21 cellular contexts compared by ENCODE assay signal in genomic region chr19:7670790-7671189, GRCh38. TPM values are rescaled to one million over a fixed set of nuclear protein-coding genes. Genes with fewer than 3 reads are reported as not detected.
DNase-seq lines count a peak whose midpoint lies in the region; ATAC-seq, FAIRE-seq and TF ChIP-seq lines count a peak whose summit lies in the region.
"Had no signal": no experiment of that assay in that cellular context is flagged by ENCODE, and none has a peak within 500 bp of the region (broad histone marks: within the 10 kb centered on the region; RNA-seq: fewer than 3 reads in every experiment).

No MANE protein-coding gene starts in this region.

- no peak overlapping the region for H3K18ac ChIP-seq in IMR-90 (ENCODE audit: low read depth, low read length)

- H3K4me1 Mint-ChIP-seq in nephron, result peaks cover 7% of the 10 kb centered on the region

- no peak for TF ChIP-seq RAD21 in IMR-90 (IDR thresholded peaks at IDR 0.05; ENCODE audit: low read length)

- H2BK5ac ChIP-seq in IMR-90 (ENCODE audit: low read depth, low read length, poor library complexity, severe bottlenecking), result no peak overlapping the region

- H3K4me3 ChIP-seq in IMR-90 (ENCODE audit: insufficient read depth, low read depth, low read length) (no peak overlapping the region), ectodermal cell (ENCODE audit: insufficient read depth, low read depth, low read length) (peak overlapping the region; percentile 35)
- H3K4me3 ChIP-seq: vagina had no signal

- POLR2A ChIA-PET in IMR-90 (lab: Charles Lee; ENCODE audit: unreplicated experiment), result no interaction called here

- H3K36me3 ChIP-seq in IMR-90 (ENCODE audit: control insufficient read depth, insufficient read depth, low read length) (no peaks in the 10 kb centered on the region), ectodermal cell (ENCODE audit: control insufficient read depth, insufficient read depth, low read length) (no peaks in the 10 kb centered on the region)
- H3K36me3 ChIP-seq: vagina had no signal

- no peak overlapping the region for H4K8ac ChIP-seq in IMR-90 (ENCODE audit: low read depth in 2 of 2, low read length in 2 of 2)

- BruUV-seq in IMR-90 (replicated peaks; lab: Mats Ljungman, UMichigan), result no TSS peak

- in situ Hi-C loops in IMR-90 (cut with MboI; ENCODE audit: low sequenced_read_pairs), result no loop called here

- H3K36me3 Mint-ChIP-seq in nephron (ENCODE audit: low read depth), result no peaks in the 10 kb centered on the region
- H3K36me3 Mint-ChIP-seq: immature natural killer cell had no signal

- H3K27me3 Mint-ChIP-seq in nephron (ENCODE audit: low read depth), result peaks cover 64% of the 10 kb centered on the region

- H3K27me3 ChIP-seq in IMR-90 (ENCODE audit: control insufficient read depth, insufficient read depth, low read length) (peaks cover 29% of the 10 kb centered on the region), ectodermal cell (ENCODE audit: control insufficient read depth, insufficient read depth, low read length, poor library complexity, severe bottlenecking) (peaks cover 52% of the 10 kb centered on the region)
- H3K27me3 ChIP-seq: vagina had no signal

- no peak overlapping the region for H4K5ac ChIP-seq in IMR-90 (ENCODE audit: low read depth, low read length)

- H3K9ac ChIP-seq in IMR-90 (ENCODE audit: low read depth, low read length), result no peak overlapping the region
- H3K9ac ChIP-seq: KMS-11 had no signal

- H3K9me1 ChIP-seq in IMR-90 (ENCODE audit: insufficient read depth, low read length), result no peaks in the 10 kb centered on the region

- H3K23ac ChIP-seq in IMR-90 (ENCODE audit: low read depth, low read length), result no peak overlapping the region

- H3K14ac ChIP-seq in IMR-90 (replicated peaks; ENCODE audit: low read depth, low read length), result no peak overlapping the region

- H3K27ac ChIP-seq in IMR-90 (ENCODE audit: insufficient read depth, low read length) (no peak overlapping the region), ectodermal cell (ENCODE audit: insufficient read depth, low read depth, low read length, poor library complexity, severe bottlenecking) (no peak overlapping the region)
- H3K27ac ChIP-seq: KMS-11, vagina had no signal

- ATAC-seq in IMR-90 (ENCODE audit: low read depth), result no peak
- no peak for ATAC-seq in HG02623 (IDR thresholded peaks at IDR 0.05; ENCODE audit: unreplicated experiment)
- no peak for ATAC-seq in left lobe of liver
- ATAC-seq: PC-3 had no signal

- peak overlapping the region; percentile 72 to 80 (median 78) for H3K4me3 Mint-ChIP-seq in nephron

- H2BK15ac ChIP-seq in IMR-90 (ENCODE audit: low read depth, low read length), result no peak overlapping the region

- 33% methylated on average over 2 of the region's 9 CpGs; no CpG with 5 or more reads in 1 of the 2 experiments for whole genome bisulfite sequencing in IMR-90 (ENCODE audit: extremely low coverage in 2 of 2, insufficient read length in 1 of 2), 2 experiments
- WGBS in ectodermal cell, 2 experiments, result 44 to 51% methylated on average over 8 of the region's 9 CpGs

- no peak overlapping the region for H4K91ac ChIP-seq in IMR-90 (ENCODE audit: insufficient read depth, low read depth, low read length)

- H4K20me1 ChIP-seq in IMR-90 (ENCODE audit: insufficient read depth, low read length), result no peaks in the 10 kb centered on the region

- no peak for TF ChIP-seq CTCF in IMR-90 (conservative IDR thresholded peaks at IDR 0.05; ENCODE audit: low read depth, low read length)
- no peak for TF ChIP-seq CTCF in nephron (IDR thresholded peaks at IDR 0.05; ENCODE audit: unreplicated experiment in 3 of 3)

- peak overlapping the region; percentile 80 for H2AFZ ChIP-seq in IMR-90 (replicated peaks; ENCODE audit: low read length, poor library complexity)

- no peak overlapping the region for H2BK120ac ChIP-seq in IMR-90 (ENCODE audit: low read depth, low read length)

- H3K4me1 ChIP-seq in IMR-90 (ENCODE audit: control insufficient read depth, insufficient read depth, low read length) (no peaks in the 10 kb centered on the region), ectodermal cell (ENCODE audit: control insufficient read depth, insufficient read depth, low read length) (no peaks in the 10 kb centered on the region)
- H3K4me1 ChIP-seq: vagina had no signal

- DNase-seq in SIG-M5 treated with dmso at 0.1 percent for 504 hours (lab: John Stamatoyannopoulos, UW; ENCODE audit: unreplicated experiment), result peak; percentile 46
- no peak for DNase-seq in SIG-M5 (lab: John Stamatoyannopoulos, UW)
- DNase-seq in IMR-90, result no peak
- no peak for DNase-seq in left lobe of liver (ENCODE audit: low spot score)
- no peak for DNase-seq in GM12892 (ENCODE audit: insufficient read length)
- DNase-seq: activated CD4-positive, CD25-positive, alpha-beta regulatory T cell treated with anti-CD3 and anti-CD28 coated beads, Interleukin-2, amount 50 U/mL, for 72 hours; GOT3; immature natural killer cell; mesenchymal stem cell; NCI-H1436 treated with DMSO at 0.1 percent for 48 hours; NCI-H510A; PC-3; stimulated activated naive CD4-positive, alpha-beta T cell treated with Interleukin-2 at 50 U/mL for 16 hours had no signal

- dilution Hi-C loops in IMR-90 (cut with HindIII; ENCODE audit: low sequenced_read_pairs, unreplicated experiment), result no loop called here

- TF ChIP-seq POLR2A in IMR-90 (IDR thresholded peaks at IDR 0.05; ENCODE audit: low read depth, low read length) (no peak), GM12892 (IDR thresholded peaks at IDR 0.05; ENCODE audit: low read depth, low read length) (no peak)

- no peak overlapping the region for H2BK20ac ChIP-seq in IMR-90 (ENCODE audit: low read depth, low read length)

- FAIRE-seq in GM12892 (lab: Jason Lieb, UNC), result no peak
- FAIRE-seq: A204.1 had no signal

- intact Hi-C loops in IMR-90 (cut with micrococcal nuclease), result no loop called here

- H3K79me1 ChIP-seq in IMR-90 (ENCODE audit: low read depth in 1 of 2, low read length in 2 of 2), result no peaks in the 10 kb centered on the region

- H3K4ac ChIP-seq in IMR-90 (ENCODE audit: low read depth, low read length), result no peak overlapping the region

- no peak overlapping the region; the same call in 1 of the 2 replicates for H3K4me2 ChIP-seq in IMR-90 (ENCODE audit: low read depth, low read length)
- H3K4me2 ChIP-seq: KMS-11 had no signal

- no peak overlapping the region for H2AK5ac ChIP-seq in IMR-90 (ENCODE audit: low read depth, low read length)

- H3K27ac Mint-ChIP-seq in nephron, result no peak overlapping the region
- H3K27ac Mint-ChIP-seq: immature natural killer cell had no signal

- peaks cover 4% of the 10 kb centered on the region; the same call in 1 of the 2 replicates for H3K9me3 ChIP-seq in IMR-90 (ENCODE audit: control insufficient read depth, insufficient read depth, low read length)
- no peaks in the 10 kb centered on the region for H3K9me3 ChIP-seq in ectodermal cell (ENCODE audit: control insufficient read depth, low read length)
- H3K9me3 ChIP-seq: vagina had no signal

- CTCF ChIA-PET in IMR-90 (lab: Yijun Ruan, JAX), result no interaction called here

- H3K56ac ChIP-seq in IMR-90 (ENCODE audit: extremely low read depth, insufficient read depth, low read length), result no peak overlapping the region

- peaks cover 9% of the 10 kb centered on the region for H3K9me3 Mint-ChIP-seq in nephron

- no peak overlapping the region for H2AK9ac ChIP-seq in IMR-90 (replicated peaks; ENCODE audit: low read depth, low read length, poor library complexity)

RNA-seq across cellular contexts. Expression of gene RETN, which starts 1.9 kb away (rescaled TPM):
- not detected in 2 replicates for total RNA-seq in IMR-90 (2012; rRNA removed)
- polyA plus RNA-seq in IMR-90 (2012; rRNA removed), result not detected in 2 replicates
- not detected in 2 replicates for polyA plus RNA-seq in IMR-90 (2012; cell fraction: cytosol; rRNA removed)
- polyA plus RNA-seq in IMR-90 (2012; cell fraction: nucleus; rRNA removed; ENCODE audit: low replicate concordance), result not detected in 2 replicates
- polyA plus RNA-seq in ectodermal cell (2013, experiment 1 of 4), result not detected
- not detected for polyA plus RNA-seq in ectodermal cell (2013, experiment 2 of 4)
- not detected for polyA plus RNA-seq in ectodermal cell (2013, experiment 3 of 4)
- not detected for polyA plus RNA-seq in ectodermal cell (2013, experiment 4 of 4)
- not detected for total RNA-seq in left lobe of liver
- not detected for polyA plus RNA-seq in GM12892 (2012; ENCODE audit: missing spikeins)
- total RNA-seq: osteocyte, PC-3, vagina had no signal

RNA-seq across cellular contexts. Expression of gene MCEMP1, which starts 6.1 kb away (rescaled TPM):
- total RNA-seq in IMR-90 (2012; rRNA removed), result not detected in 2 replicates
- polyA plus RNA-seq in IMR-90 (2012; rRNA removed), result 0.15 TPM in 1 of 2 replicates, not detected in the other
- polyA plus RNA-seq in IMR-90 (2012; cell fraction: cytosol; rRNA removed), result not detected in 2 replicates
- polyA plus RNA-seq in IMR-90 (2012; cell fraction: nucleus; rRNA removed; ENCODE audit: low replicate concordance), result not detected in 2 replicates
- polyA plus RNA-seq in ectodermal cell (2013, experiment 1 of 4), result not detected
- not detected for polyA plus RNA-seq in ectodermal cell (2013, experiment 2 of 4)
- polyA plus RNA-seq in ectodermal cell (2013, experiment 3 of 4), result not detected
- polyA plus RNA-seq in ectodermal cell (2013, experiment 4 of 4), result not detected
- total RNA-seq in left lobe of liver, result 0.18 TPM
- polyA plus RNA-seq in GM12892 (2012; ENCODE audit: missing spikeins), result not detected
- total RNA-seq: osteocyte, PC-3, skeletal muscle tissue, vagina had no signal

RNA-seq across cellular contexts. Expression of gene TRAPPC5, which starts 9.8 kb away (rescaled TPM):
- total RNA-seq in IMR-90 (2012; rRNA removed) (54.7 and 73.0 TPM in 2 replicates), left lobe of liver (53.7 TPM)
- 109 and 185 TPM in 2 replicates for polyA plus RNA-seq in IMR-90 (2012; rRNA removed)
- polyA plus RNA-seq in IMR-90 (2012; cell fraction: cytosol; rRNA removed), result 49.6 and 159 TPM in 2 replicates
- polyA plus RNA-seq in IMR-90 (2012; cell fraction: nucleus; rRNA removed; ENCODE audit: low replicate concordance), result 34.9 and 73.1 TPM in 2 replicates
- 75.6 TPM for polyA plus RNA-seq in ectodermal cell (2013, experiment 1 of 4)
- 77.0 TPM for polyA plus RNA-seq in ectodermal cell (2013, experiment 2 of 4)
- polyA plus RNA-seq in ectodermal cell (2013, experiment 3 of 4), result 45.4 TPM
- 45.6 TPM for polyA plus RNA-seq in ectodermal cell (2013, experiment 4 of 4)
- polyA plus RNA-seq in GM12892 (2012; ENCODE audit: missing spikeins), result 46.2 TPM

RNA-seq across cellular contexts. Expression of gene FCER2, which starts 31.1 kb away (rescaled TPM):
- total RNA-seq in IMR-90 (2012; rRNA removed) (not detected in 2 replicates), left lobe of liver (0.45 TPM)
- not detected in 2 replicates for polyA plus RNA-seq in IMR-90 (2012; rRNA removed)
- polyA plus RNA-seq in IMR-90 (2012; cell fraction: cytosol; rRNA removed), result not detected in 2 replicates
- not detected in 2 replicates for polyA plus RNA-seq in IMR-90 (2012; cell fraction: nucleus; rRNA removed; ENCODE audit: low replicate concordance)
- not detected for polyA plus RNA-seq in ectodermal cell (2013, experiment 1 of 4)
- polyA plus RNA-seq in ectodermal cell (2013, experiment 2 of 4), result not detected
- polyA plus RNA-seq in ectodermal cell (2013, experiment 3 of 4), result not detected
- not detected for polyA plus RNA-seq in ectodermal cell (2013, experiment 4 of 4)
- polyA plus RNA-seq in GM12892 (2012; ENCODE audit: missing spikeins), result 274 TPM
- total RNA-seq: osteocyte, PC-3, vagina had no signal

RNA-seq across cellular contexts. Expression of gene STXBP2, which starts 33.9 kb away (rescaled TPM):
- total RNA-seq in IMR-90 (2012; rRNA removed), result 3.9 and 8.6 TPM in 2 replicates
- polyA plus RNA-seq in IMR-90 (2012; rRNA removed), result 12.5 and 12.6 TPM in 2 replicates
- polyA plus RNA-seq in IMR-90 (2012; cell fraction: cytosol; rRNA removed), result 13.3 TPM in 2 replicates
- polyA plus RNA-seq in IMR-90 (2012; cell fraction: nucleus; rRNA removed; ENCODE audit: low replicate concordance), result 63.8 and 80.0 TPM in 2 replicates
- 56.9 TPM for polyA plus RNA-seq in ectodermal cell (2013, experiment 1 of 4)
- polyA plus RNA-seq in ectodermal cell (2013, experiment 2 of 4), result 58.2 TPM
- polyA plus RNA-seq in ectodermal cell (2013, experiment 3 of 4), result 46.8 TPM
- 48.8 TPM for polyA plus RNA-seq in ectodermal cell (2013, experiment 4 of 4)
- 48.0 TPM for total RNA-seq in left lobe of liver
- 60.6 TPM for polyA plus RNA-seq in GM12892 (2012; ENCODE audit: missing spikeins)
